ENCODE assay signal across 1 cellular context in the genomic region with DNA sequence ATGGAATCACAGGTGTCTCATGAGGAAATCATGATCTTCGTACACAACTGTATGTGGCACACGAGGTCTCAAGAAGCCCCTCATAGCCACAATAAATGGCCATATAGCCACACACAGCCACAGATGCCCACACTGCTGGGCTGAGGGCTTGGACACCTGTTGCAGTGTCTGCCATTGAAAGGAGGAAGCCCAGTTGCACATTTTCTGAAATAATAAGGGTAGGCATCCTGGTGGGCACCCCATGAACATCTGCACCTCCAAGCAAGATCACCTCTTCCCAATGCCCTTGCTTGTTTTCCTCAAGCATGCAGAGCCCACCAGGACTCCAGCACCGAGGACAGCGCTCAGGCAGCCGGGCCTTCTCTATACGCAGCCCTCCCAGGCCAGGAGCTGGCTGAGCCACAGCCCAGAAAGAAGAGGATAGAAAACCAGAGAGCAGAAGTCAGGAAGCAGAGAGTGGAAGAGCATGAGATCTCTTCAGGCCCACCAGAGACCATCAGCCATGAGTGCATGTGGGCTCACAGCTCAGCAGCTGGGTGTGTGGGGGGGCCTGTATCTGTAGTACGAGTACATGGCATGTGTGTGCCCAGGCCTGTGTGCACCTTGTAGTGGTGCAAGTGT.
TF ChIP-seq lines count a peak whose summit lies in the region.

No MANE protein-coding gene starts in this region.

TF ChIP-seq in HepG2, 621 proteins besides CTCF, POLR2A, EP300 and RAD21 (continued from another document and continues in another):
- TF ChIP-seq ZNF430 (CRISPR knock-in tag; IDR thresholded peaks at IDR 0.05) (0 out of 2 replicates have a peak, but pooled peaks have one; percentile 35), NFKB2 (CRISPR knock-in tag; IDR thresholded peaks at IDR 0.05; ENCODE audit: borderline replicate concordance) (peak; percentile 93), EZH2 (conservative IDR thresholded peaks at IDR 0.05; ENCODE audit: low read depth, low read length) (no peak), KLF16 (CRISPR knock-in tag; IDR thresholded peaks at IDR 0.05) (peak in 1 of 2 experiments; percentile 94; a peak in 2 of 4 replicates), SNAPC2 (CRISPR knock-in tag; IDR thresholded peaks at IDR 0.05) (0 out of 2 replicates have a peak, but pooled peaks have one; percentile 48), IRF2 (CRISPR knock-in tag; IDR thresholded peaks at IDR 0.05) (peak; percentile 79), FOXK2 (IDR thresholded peaks at IDR 0.05) (no peak), ZNF839 (CRISPR knock-in tag; IDR thresholded peaks at IDR 0.05; ENCODE audit: borderline replicate concordance) (no peak), CC2D1A (CRISPR knock-in tag; IDR thresholded peaks at IDR 0.05) (no peak), ZNF614 (CRISPR knock-in tag; IDR thresholded peaks at IDR 0.05; ENCODE audit: borderline replicate concordance) (peak; percentile 79; the same call in 1 of the 2 replicates), WIZ (CRISPR knock-in tag; IDR thresholded peaks at IDR 0.05) (peak; percentile 92), ZNF775 (CRISPR knock-in tag; IDR thresholded peaks at IDR 0.05; ENCODE audit: borderline replicate concordance) (no peak), ZNF724P (CRISPR knock-in tag; IDR thresholded peaks at IDR 0.05; ENCODE audit: borderline replicate concordance) (no peak), POLR2AphosphoS2 (IDR thresholded peaks at IDR 0.05; ENCODE audit: low read depth, low read length) (no peak), ZXDC (CRISPR knock-in tag; IDR thresholded peaks at IDR 0.05) (no peak), ZBTB42 (CRISPR knock-in tag; IDR thresholded peaks at IDR 0.05) (no peak), ZSCAN5A (CRISPR knock-in tag; IDR thresholded peaks at IDR 0.05; ENCODE audit: borderline replicate concordance) (no peak), CENPT (CRISPR knock-in tag; IDR thresholded peaks at IDR 0.05; ENCODE audit: low read depth) (peak; percentile 60), ATF7-NPFF (CRISPR knock-in tag; IDR thresholded peaks at IDR 0.05; ENCODE audit: low read depth) (no peak), NAIF1 (CRISPR knock-in tag; IDR thresholded peaks at IDR 0.05; ENCODE audit: borderline replicate concordance) (no peak), ZNF570 (CRISPR knock-in tag; IDR thresholded peaks at IDR 0.05; ENCODE audit: borderline replicate concordance) (no peak), ZNF589 (CRISPR knock-in tag; conservative IDR thresholded peaks at IDR 0.05) (peak; percentile 72; the same call in 1 of the 2 replicates), ZBTB43 (CRISPR knock-in tag; conservative IDR thresholded peaks at IDR 0.05) (0 out of 2 replicates have a peak, but pooled peaks have one; percentile 70), ZNF747 (CRISPR knock-in tag; IDR thresholded peaks at IDR 0.05; ENCODE audit: borderline replicate concordance) (no peak), ZNF501 (CRISPR knock-in tag; IDR thresholded peaks at IDR 0.05) (peak; percentile 73; the same call in 1 of the 2 replicates), ZFP82 (CRISPR knock-in tag; IDR thresholded peaks at IDR 0.05; ENCODE audit: borderline replicate concordance) (no peak), ASH2L (IDR thresholded peaks at IDR 0.05; ENCODE audit: insufficient read length, low read depth, low read length) (no peak), MYNN (CRISPR knock-in tag; IDR thresholded peaks at IDR 0.05; ENCODE audit: low read depth) (no peak), ZNF496 (CRISPR knock-in tag; IDR thresholded peaks at IDR 0.05; ENCODE audit: insufficient replicate concordance) (no peak), MED1 (CRISPR knock-in tag; IDR thresholded peaks at IDR 0.05) (no peak), ZMAT3 (CRISPR knock-in tag; conservative IDR thresholded peaks at IDR 0.05) (0 out of 2 replicates have a peak, but pooled peaks have one; percentile 48), ZNF335 (CRISPR knock-in tag; IDR thresholded peaks at IDR 0.05) (peak; percentile 85), CBX1 (IDR thresholded peaks at IDR 0.05; ENCODE audit: low read depth) (no peak), ATF1 (CRISPR knock-in tag; IDR thresholded peaks at IDR 0.05) (no peak), ZNF484 (CRISPR knock-in tag; IDR thresholded peaks at IDR 0.05; ENCODE audit: borderline replicate concordance, low read depth) (no peak), NFIC (IDR thresholded peaks at IDR 0.05; ENCODE audit: low read length) (no peak), RFXANK (CRISPR knock-in tag; IDR thresholded peaks at IDR 0.05) (no peak; the same call in 1 of the 2 replicates), TMF1 (CRISPR knock-in tag; IDR thresholded peaks at IDR 0.05; ENCODE audit: low read depth) (peak; percentile 67; the same call in 1 of the 2 replicates), SKIL (CRISPR knock-in tag; IDR thresholded peaks at IDR 0.05; ENCODE audit: borderline replicate concordance) (no peak), MBNL3 (CRISPR knock-in tag; conservative IDR thresholded peaks at IDR 0.05) (no peak), U2AF1 (optimal IDR thresholded peaks at IDR 0.05; ENCODE audit: low read depth, low read length) (no peak), NRL (CRISPR knock-in tag; IDR thresholded peaks at IDR 0.05; ENCODE audit: borderline replicate concordance) (no peak; the same call in 1 of the 2 replicates)
- TF ChIP-seq, protein P1, sequence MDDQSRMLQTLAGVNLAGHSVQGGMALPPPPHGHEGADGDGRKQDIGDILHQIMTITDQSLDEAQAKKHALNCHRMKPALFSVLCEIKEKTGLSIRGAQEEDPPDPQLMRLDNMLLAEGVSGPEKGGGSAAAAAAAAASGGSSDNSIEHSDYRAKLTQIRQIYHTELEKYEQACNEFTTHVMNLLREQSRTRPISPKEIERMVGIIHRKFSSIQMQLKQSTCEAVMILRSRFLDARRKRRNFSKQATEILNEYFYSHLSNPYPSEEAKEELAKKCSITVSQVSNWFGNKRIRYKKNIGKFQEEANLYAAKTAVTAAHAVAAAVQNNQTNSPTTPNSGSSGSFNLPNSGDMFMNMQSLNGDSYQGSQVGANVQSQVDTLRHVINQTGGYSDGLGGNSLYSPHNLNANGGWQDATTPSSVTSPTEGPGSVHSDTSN (CRISPR knock-in tag; IDR thresholded peaks at IDR 0.05; ENCODE audit: borderline replicate concordance) = no peak
- TF ChIP-seq, protein P2, sequence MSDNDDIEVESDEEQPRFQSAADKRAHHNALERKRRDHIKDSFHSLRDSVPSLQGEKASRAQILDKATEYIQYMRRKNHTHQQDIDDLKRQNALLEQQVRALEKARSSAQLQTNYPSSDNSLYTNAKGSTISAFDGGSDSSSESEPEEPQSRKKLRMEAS (IDR thresholded peaks at IDR 0.05) = peak; percentile 41; the same call in 1 of the 2 replicates
- TF ChIP-seq, protein P3, sequence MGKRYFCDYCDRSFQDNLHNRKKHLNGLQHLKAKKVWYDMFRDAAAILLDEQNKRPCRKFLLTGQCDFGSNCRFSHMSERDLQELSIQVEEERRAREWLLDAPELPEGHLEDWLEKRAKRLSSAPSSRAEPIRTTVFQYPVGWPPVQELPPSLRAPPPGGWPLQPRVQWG (CRISPR knock-in tag; IDR thresholded peaks at IDR 0.05; ENCODE audit: borderline replicate concordance, low read depth) = no peak
- TF ChIP-seq, protein P4, sequence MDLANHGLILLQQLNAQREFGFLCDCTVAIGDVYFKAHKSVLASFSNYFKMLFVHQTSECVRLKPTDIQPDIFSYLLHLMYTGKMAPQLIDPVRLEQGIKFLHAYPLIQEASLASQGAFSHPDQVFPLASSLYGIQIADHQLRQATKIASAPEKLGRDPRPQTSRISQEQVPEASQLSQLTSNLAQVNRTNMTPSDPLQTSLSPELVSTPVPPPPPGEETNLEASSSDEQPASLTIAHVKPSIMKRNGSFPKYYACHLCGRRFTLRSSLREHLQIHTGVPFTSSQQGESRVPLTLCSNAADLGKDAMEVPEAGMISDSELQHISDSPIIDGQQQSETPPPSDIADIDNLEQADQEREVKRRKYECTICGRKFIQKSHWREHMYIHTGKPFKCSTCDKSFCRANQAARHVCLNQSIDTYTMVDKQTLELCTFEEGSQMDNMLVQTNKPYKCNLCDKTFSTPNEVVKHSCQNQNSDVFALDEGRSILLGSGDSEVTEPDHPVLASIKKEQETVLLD (CRISPR knock-in tag; IDR thresholded peaks at IDR 0.05; ENCODE audit: low read depth) = no peak
- TF ChIP-seq, protein P5, sequence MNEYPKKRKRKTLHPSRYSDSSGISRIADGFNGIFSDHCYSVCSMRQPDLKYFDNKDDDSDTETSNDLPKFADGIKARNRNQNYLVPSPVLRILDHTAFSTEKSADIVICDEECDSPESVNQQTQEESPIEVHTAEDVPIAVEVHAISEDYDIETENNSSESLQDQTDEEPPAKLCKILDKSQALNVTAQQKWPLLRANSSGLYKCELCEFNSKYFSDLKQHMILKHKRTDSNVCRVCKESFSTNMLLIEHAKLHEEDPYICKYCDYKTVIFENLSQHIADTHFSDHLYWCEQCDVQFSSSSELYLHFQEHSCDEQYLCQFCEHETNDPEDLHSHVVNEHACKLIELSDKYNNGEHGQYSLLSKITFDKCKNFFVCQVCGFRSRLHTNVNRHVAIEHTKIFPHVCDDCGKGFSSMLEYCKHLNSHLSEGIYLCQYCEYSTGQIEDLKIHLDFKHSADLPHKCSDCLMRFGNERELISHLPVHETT (CRISPR knock-in tag; conservative IDR thresholded peaks at IDR 0.05) = peak; percentile 69; the same call in 1 of the 2 replicates
- TF ChIP-seq, protein P6, sequence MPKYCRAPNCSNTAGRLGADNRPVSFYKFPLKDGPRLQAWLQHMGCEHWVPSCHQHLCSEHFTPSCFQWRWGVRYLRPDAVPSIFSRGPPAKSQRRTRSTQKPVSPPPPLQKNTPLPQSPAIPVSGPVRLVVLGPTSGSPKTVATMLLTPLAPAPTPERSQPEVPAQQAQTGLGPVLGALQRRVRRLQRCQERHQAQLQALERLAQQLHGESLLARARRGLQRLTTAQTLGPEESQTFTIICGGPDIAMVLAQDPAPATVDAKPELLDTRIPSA (CRISPR knock-in tag; IDR thresholded peaks at IDR 0.05; ENCODE audit: borderline replicate concordance) = no peak
- TF ChIP-seq, protein P7, sequence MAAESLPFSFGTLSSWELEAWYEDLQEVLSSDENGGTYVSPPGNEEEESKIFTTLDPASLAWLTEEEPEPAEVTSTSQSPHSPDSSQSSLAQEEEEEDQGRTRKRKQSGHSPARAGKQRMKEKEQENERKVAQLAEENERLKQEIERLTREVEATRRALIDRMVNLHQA (CRISPR knock-in tag; IDR thresholded peaks at IDR 0.05) = no peak
- TF ChIP-seq, protein P8, sequence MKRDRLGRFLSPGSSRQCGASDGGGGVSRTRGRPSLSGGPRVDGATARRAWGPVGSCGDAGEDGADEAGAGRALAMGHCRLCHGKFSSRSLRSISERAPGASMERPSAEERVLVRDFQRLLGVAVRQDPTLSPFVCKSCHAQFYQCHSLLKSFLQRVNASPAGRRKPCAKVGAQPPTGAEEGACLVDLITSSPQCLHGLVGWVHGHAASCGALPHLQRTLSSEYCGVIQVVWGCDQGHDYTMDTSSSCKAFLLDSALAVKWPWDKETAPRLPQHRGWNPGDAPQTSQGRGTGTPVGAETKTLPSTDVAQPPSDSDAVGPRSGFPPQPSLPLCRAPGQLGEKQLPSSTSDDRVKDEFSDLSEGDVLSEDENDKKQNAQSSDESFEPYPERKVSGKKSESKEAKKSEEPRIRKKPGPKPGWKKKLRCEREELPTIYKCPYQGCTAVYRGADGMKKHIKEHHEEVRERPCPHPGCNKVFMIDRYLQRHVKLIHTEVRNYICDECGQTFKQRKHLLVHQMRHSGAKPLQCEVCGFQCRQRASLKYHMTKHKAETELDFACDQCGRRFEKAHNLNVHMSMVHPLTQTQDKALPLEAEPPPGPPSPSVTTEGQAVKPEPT (CRISPR knock-in tag; IDR thresholded peaks at IDR 0.05; ENCODE audit: low read depth) = no peak
